In genomic region chr19:19531951-19532805, GRCh38 we compare ENCODE assay signal across 8 cellular contexts. TPM values are rescaled to one million over a fixed set of nuclear protein-coding genes. Genes with fewer than 3 reads are reported as not detected.
DNase-seq lines count a peak whose midpoint lies in the region; ATAC-seq and TF ChIP-seq lines count a peak whose summit lies in the region.

No MANE protein-coding gene starts in this region.

- H3K27ac Mint-ChIP-seq in CD4-positive, CD25-positive, alpha-beta regulatory T cell, result peak overlapping the region in 2 of 3 donors; percentile 84 to 93
- H3K27ac Mint-ChIP-seq in natural killer cell treated with Interleukin-12 subunit alpha and Interleukin-12 subunit beta and Interleukin-15 and Interleukin-18, amount 100 ng/mL, for 72 hours, result no peak overlapping the region
- peak overlapping the region; percentile 62 for H3K27ac Mint-ChIP-seq in stimulated activated effector memory CD8-positive, alpha-beta T cell treated with anti-CD3 and anti-CD28 coated beads, Interleukin-12 subunit alpha, Interleukin-12 subunit beta, amount 100 ng/mL, for 72 hours

- H3K4me3 Mint-ChIP-seq in CD4-positive, CD25-positive, alpha-beta regulatory T cell, result peak overlapping the region in 2 of 4 donors; percentile 3 to 8
- no peak overlapping the region for H3K4me3 Mint-ChIP-seq in natural killer cell treated with Interleukin-12 subunit alpha and Interleukin-12 subunit beta and Interleukin-15 and Interleukin-18, amount 100 ng/mL, for 72 hours
- H3K4me3 Mint-ChIP-seq in stimulated activated effector memory CD8-positive, alpha-beta T cell treated with anti-CD3 and anti-CD28 coated beads, Interleukin-12 subunit alpha, Interleukin-12 subunit beta, amount 100 ng/mL, for 72 hours, result no peak overlapping the region

- H3K27me3 Mint-ChIP-seq in CD4-positive, CD25-positive, alpha-beta regulatory T cell, result no peaks in the 10 kb centered on the region
- H3K27me3 Mint-ChIP-seq in natural killer cell treated with Interleukin-12 subunit alpha and Interleukin-12 subunit beta and Interleukin-15 and Interleukin-18, amount 100 ng/mL, for 72 hours, result peaks cover 0 to 3% of the 10 kb centered on the region in 2 donors

- ATAC-seq in CD4-positive, CD25-positive, alpha-beta regulatory T cell (ENCODE audit: low read depth in 2 of 2), result peak; percentile 71 to 79
- peak; percentile 78 to 82 for ATAC-seq in natural killer cell treated with Interleukin-12 subunit alpha and Interleukin-12 subunit beta and Interleukin-15 and Interleukin-18, amount 100 ng/mL, for 72 hours
- ATAC-seq in stimulated activated effector memory CD8-positive, alpha-beta T cell treated with anti-CD3 and anti-CD28 coated beads, Interleukin-12 subunit alpha, Interleukin-12 subunit beta, amount 100 ng/mL, for 72 hours, result peak; percentile 86
- no peak for ATAC-seq in HG02763 (IDR thresholded peaks at IDR 0.05; ENCODE audit: unreplicated experiment)

- H3K9ac ChIP-seq in NT2/D1 (ENCODE audit: insufficient read length, low read depth), result peak overlapping the region; percentile 63

- H3K9me3 ChIP-seq in CD4-positive, CD25-positive, alpha-beta regulatory T cell (ENCODE audit: control insufficient read depth in 2 of 2, low read length in 2 of 2), result no peaks in the 10 kb centered on the region
- H3K9me3 ChIP-seq in NT2/D1 (ENCODE audit: insufficient read depth, low read length) (no peaks in the 10 kb centered on the region), esophagus muscularis mucosa (no peaks in the 10 kb centered on the region)

- no peak for TF ChIP-seq POLR2A in esophagus muscularis mucosa (IDR thresholded peaks at IDR 0.05; ENCODE audit: low read depth)

- TF ChIP-seq EP300 in esophagus muscularis mucosa (IDR thresholded peaks at IDR 0.05), result no peak

- TF ChIP-seq CTCF in HFF-Myc (IDR thresholded peaks at IDR 0.05; ENCODE audit: low read depth, low read length, missing control alignments), result peak; percentile 91
- peak; percentile 85 to 99 (median 93) for TF ChIP-seq CTCF in esophagus muscularis mucosa (IDR thresholded peaks at IDR 0.05)

- no peaks in the 10 kb centered on the region for H3K9me3 Mint-ChIP-seq in CD4-positive, CD25-positive, alpha-beta regulatory T cell
- H3K9me3 Mint-ChIP-seq in natural killer cell treated with Interleukin-12 subunit alpha and Interleukin-12 subunit beta and Interleukin-15 and Interleukin-18, amount 100 ng/mL, for 72 hours, result no peaks in the 10 kb centered on the region
- no peaks in the 10 kb centered on the region for H3K9me3 Mint-ChIP-seq in stimulated activated effector memory CD8-positive, alpha-beta T cell treated with anti-CD3 and anti-CD28 coated beads, Interleukin-12 subunit alpha, Interleukin-12 subunit beta, amount 100 ng/mL, for 72 hours

- H3K4me1 Mint-ChIP-seq in CD4-positive, CD25-positive, alpha-beta regulatory T cell, result peaks cover 0 to 26% (median 6%) of the 10 kb centered on the region in 4 donors
- peaks cover 6 to 7% of the 10 kb centered on the region in 2 donors for H3K4me1 Mint-ChIP-seq in natural killer cell treated with Interleukin-12 subunit alpha and Interleukin-12 subunit beta and Interleukin-15 and Interleukin-18, amount 100 ng/mL, for 72 hours (ENCODE audit: low read depth in 2 of 2)
- peaks cover 27% of the 10 kb centered on the region for H3K4me1 Mint-ChIP-seq in stimulated activated effector memory CD8-positive, alpha-beta T cell treated with anti-CD3 and anti-CD28 coated beads, Interleukin-12 subunit alpha, Interleukin-12 subunit beta, amount 100 ng/mL, for 72 hours

- 23% methylated on average over 29 of the region's 48 CpGs for WGBS in esophagus muscularis mucosa

- peaks cover 8% of the 10 kb centered on the region for H3K4me1 ChIP-seq in CD4-positive, CD25-positive, alpha-beta regulatory T cell (ENCODE audit: control insufficient read depth, insufficient read depth, low read length, poor library complexity, severe bottlenecking)
- peaks cover 27% of the 10 kb centered on the region for H3K4me1 ChIP-seq in NT2/D1 (ENCODE audit: insufficient read depth, insufficient read length)
- H3K4me1 ChIP-seq in esophagus muscularis mucosa, result peaks cover 15 to 31% (median 24%) of the 10 kb centered on the region in 4 donors

- H3K27ac ChIP-seq in CD4-positive, CD25-positive, alpha-beta regulatory T cell (ENCODE audit: insufficient read depth, low read length, poor library complexity, severe bottlenecking), result peak overlapping the region; percentile 23
- no peak overlapping the region for H3K27ac ChIP-seq in esophagus muscularis mucosa (replicated peaks in 1 of 4)

- H3K36me3 ChIP-seq in CD4-positive, CD25-positive, alpha-beta regulatory T cell (ENCODE audit: control insufficient read depth, insufficient read depth, low read length), result peaks cover 9% of the 10 kb centered on the region
- H3K36me3 ChIP-seq in NT2/D1 (ENCODE audit: insufficient read depth, insufficient read length, low read length) (peaks cover 57% of the 10 kb centered on the region), esophagus muscularis mucosa (peaks cover 12 to 26% (median 22%) of the 10 kb centered on the region in 4 donors)

- no peaks in the 10 kb centered on the region for H3K27me3 ChIP-seq in CD4-positive, CD25-positive, alpha-beta regulatory T cell (ENCODE audit: control insufficient read depth, insufficient read depth, low read length)
- H3K27me3 ChIP-seq in NT2/D1 (ENCODE audit: insufficient read depth, insufficient read length), result no peaks in the 10 kb centered on the region
- peaks cover 0 to 5% (median 0%) of the 10 kb centered on the region in 4 donors for H3K27me3 ChIP-seq in esophagus muscularis mucosa

- DNase-seq in CD4-positive, CD25-positive, alpha-beta regulatory T cell, result peak; percentile 75 to 83 (median 79)
- DNase-seq in HFF-Myc (ENCODE audit: extremely low read depth, low read depth), result no peak
- peak; percentile 47 for DNase-seq in NT2/D1 (ENCODE audit: low read depth, low spot score)
- peak; percentile 84 for DNase-seq in activated T-cell treated with anti-CD3 and anti-CD28 coated beads for 4 hours
- no peak for DNase-seq in esophagus muscularis mucosa (ENCODE audit: extremely low spot score)
- DNase-seq in natural killer cell treated with Interleukin-12 subunit alpha and Interleukin-12 subunit beta and Interleukin-15 and Interleukin-18, amount 100 ng/mL, for 72 hours (ENCODE audit: low spot score), result peak; percentile 86
- DNase-seq in stimulated activated effector memory CD8-positive, alpha-beta T cell treated with anti-CD3 and anti-CD28 coated beads, Interleukin-12 subunit alpha, Interleukin-12 subunit beta, amount 100 ng/mL, for 72 hours (ENCODE audit: low spot score in 2 of 2), result peak; percentile 92

- peaks cover 9% of the 10 kb centered on the region for H3K36me3 Mint-ChIP-seq in CD4-positive, CD25-positive, alpha-beta regulatory T cell
- no peaks in the 10 kb centered on the region for H3K36me3 Mint-ChIP-seq in natural killer cell treated with Interleukin-12 subunit alpha and Interleukin-12 subunit beta and Interleukin-15 and Interleukin-18, amount 100 ng/mL, for 72 hours
- peaks cover 45% of the 10 kb centered on the region for H3K36me3 Mint-ChIP-seq in stimulated activated effector memory CD8-positive, alpha-beta T cell treated with anti-CD3 and anti-CD28 coated beads, Interleukin-12 subunit alpha, Interleukin-12 subunit beta, amount 100 ng/mL, for 72 hours

- no peak overlapping the region for H3K4me3 ChIP-seq in CD4-positive, CD25-positive, alpha-beta regulatory T cell (ENCODE audit: low read depth, low read length)
- no peak overlapping the region for H3K4me3 ChIP-seq in HFF-Myc (replicated peaks; ENCODE audit: low read depth, low read length)
- H3K4me3 ChIP-seq in NT2/D1 (ENCODE audit: insufficient read length, low read depth), result no peak overlapping the region
- peak overlapping the region in 1 of 4 donors; percentile 19 for H3K4me3 ChIP-seq in esophagus muscularis mucosa

- intact Hi-C loops in esophagus muscularis mucosa (cut with DNase I), result loop anchor here (2.0 to 5.0 kb wide), 2 partner anchors 111 to 425 kb away; partner anchors contain the start of gene GMIP

RNA-seq across cellular contexts. Expression of gene YJEFN3, which starts 3.5 kb away (rescaled TPM):
- total RNA-seq in CD4-positive, CD25-positive, alpha-beta regulatory T cell, result 6.6 TPM
- polyA plus RNA-seq in CD4-positive, CD25-positive, alpha-beta regulatory T cell, result not detected
- total RNA-seq in esophagus muscularis mucosa, result 1 to 10 TPM; 1.2 to 3.3 (median 2.8) TPM
- total RNA-seq in natural killer cell treated with Interleukin-12 subunit alpha and Interleukin-12 subunit beta and Interleukin-15 and Interleukin-18, amount 100 ng/mL, for 72 hours, result 10 to 100 TPM in 1 of 2 donors, 1 to 10 TPM in 1; 10.0 to 14.9 TPM

RNA-seq across cellular contexts. Expression of gene CILP2, which starts 5.9 kb away (rescaled TPM):
- total RNA-seq in CD4-positive, CD25-positive, alpha-beta regulatory T cell, result 0.42 TPM
- polyA plus RNA-seq in CD4-positive, CD25-positive, alpha-beta regulatory T cell, result under 1 TPM in 3 of 4 donors, not detected in 1; 0.09 to 0.42 (median 0.21) TPM
- under 1 TPM; 0.13 to 0.52 (median 0.29) TPM for total RNA-seq in esophagus muscularis mucosa
- under 1 TPM; 0.21 to 0.42 TPM for total RNA-seq in natural killer cell treated with Interleukin-12 subunit alpha and Interleukin-12 subunit beta and Interleukin-15 and Interleukin-18, amount 100 ng/mL, for 72 hours

RNA-seq across cellular contexts. Expression of gene NDUFA13, which starts 16.2 kb away (rescaled TPM):
- 196 TPM for total RNA-seq in CD4-positive, CD25-positive, alpha-beta regulatory T cell
- polyA plus RNA-seq in CD4-positive, CD25-positive, alpha-beta regulatory T cell, result 100 to 1,000 TPM; 358 to 453 (median 400) TPM
- 100 to 1,000 TPM in 2 of 4 donors, 10 to 100 TPM in 2; 75.0 to 186 (median 141) TPM for total RNA-seq in esophagus muscularis mucosa
- 100 to 1,000 TPM; 261 to 310 TPM for total RNA-seq in natural killer cell treated with Interleukin-12 subunit alpha and Interleukin-12 subunit beta and Interleukin-15 and Interleukin-18, amount 100 ng/mL, for 72 hours

RNA-seq across cellular contexts. Expression of gene TSSK6, which starts 16.8 kb away (rescaled TPM):
- total RNA-seq in CD4-positive, CD25-positive, alpha-beta regulatory T cell, result 6.2 TPM
- polyA plus RNA-seq in CD4-positive, CD25-positive, alpha-beta regulatory T cell, result 1 to 10 TPM; 1.6 to 3.0 (median 1.8) TPM
- 1 to 10 TPM in 3 of 4 donors, under 1 TPM in 1; 0.33 to 3.7 (median 1.5) TPM for total RNA-seq in esophagus muscularis mucosa
- 1 to 10 TPM; 1.9 to 2.6 TPM for total RNA-seq in natural killer cell treated with Interleukin-12 subunit alpha and Interleukin-12 subunit beta and Interleukin-15 and Interleukin-18, amount 100 ng/mL, for 72 hours

Comparison
In these comparisons a context has a peak if more than half of its experiments do, and no peak if none do; other contexts are left out.
1. DNase-seq: peak in CD4-positive, CD25-positive, alpha-beta regulatory T cell (3 of 3), NT2/D1 (single experiment), activated T-cell treated with anti-CD3 and anti-CD28 coated beads for 4 hours (single experiment), natural killer cell treated with Interleukin-12 subunit alpha and Interleukin-12 subunit beta and Interleukin-15 and Interleukin-18, amount 100 ng/mL, for 72 hours (single experiment) and stimulated activated effector memory CD8-positive, alpha-beta T cell treated with anti-CD3 and anti-CD28 coated beads, Interleukin-12 subunit alpha, Interleukin-12 subunit beta, amount 100 ng/mL, for 72 hours (2 of 2); none in HFF-Myc (single experiment) and esophagus muscularis mucosa (single experiment).
2. H3K27ac Mint-ChIP-seq: peak in CD4-positive, CD25-positive, alpha-beta regulatory T cell (2 of 3) and stimulated activated effector memory CD8-positive, alpha-beta T cell treated with anti-CD3 and anti-CD28 coated beads, Interleukin-12 subunit alpha, Interleukin-12 subunit beta, amount 100 ng/mL, for 72 hours (single experiment); none in natural killer cell treated with Interleukin-12 subunit alpha and Interleukin-12 subunit beta and Interleukin-15 and Interleukin-18, amount 100 ng/mL, for 72 hours (0 of 2).